Comparison of ENCODE assay signal across 1 cellular context in genomic region chr6:34384305-34385153, GRCh38.
TF ChIP-seq lines count a peak whose summit lies in the region.

No MANE protein-coding gene starts in this region.

TF ChIP-seq in K562, 482 proteins besides CTCF, POLR2A, EP300 and RAD21:
- no peak for TF ChIP-seq RCOR1 (IDR thresholded peaks at IDR 0.05; ENCODE audit: borderline replicate concordance in 1 of 2, low read depth in 2 of 2, low read length in 2 of 2)
- TF ChIP-seq ZNF121 (CRISPR knock-in tag; conservative IDR thresholded peaks at IDR 0.05), result peak; percentile 45
